In genomic region chr1:99758073-99758511, GRCh38 we compare ENCODE assay signal across 11 cellular contexts. TPM values are rescaled to one million over a fixed set of nuclear protein-coding genes. Genes with fewer than 3 reads are reported as not detected.
DNase-seq lines count a peak whose midpoint lies in the region; ATAC-seq and TF ChIP-seq lines count a peak whose summit lies in the region.
"Had no signal": no experiment of that assay in that cellular context is flagged by ENCODE, and none has a peak within 500 bp of the region (broad histone marks: within the 10 kb centered on the region; RNA-seq: fewer than 3 reads in every experiment).

No MANE protein-coding gene starts in this region.

- ATAC-seq in GM19043 (IDR thresholded peaks at IDR 0.05; ENCODE audit: low read depth, unreplicated experiment) (peak; percentile 83), HG02759 (IDR thresholded peaks at IDR 0.05; ENCODE audit: unreplicated experiment) (peak; percentile 72)

- no peak for TF ChIP-seq CTCF in neural crest cell (conservative IDR thresholded peaks at IDR 0.05)

- H3K36me3 Mint-ChIP-seq in neural crest cell (ENCODE audit: low read depth): peaks cover 5% of the 10 kb centered on the region
- H3K36me3 Mint-ChIP-seq in activated naive CD4-positive, alpha-beta T cell treated with anti-CD3 and anti-CD28 coated beads, Interleukin-2, amount 10 ng/mL, durations not matched to agents 7 days and 5 days: no peaks in the 10 kb centered on the region

- no peaks in the 10 kb centered on the region for H3K9me3 Mint-ChIP-seq in neural crest cell
- no peaks in the 10 kb centered on the region for H3K9me3 Mint-ChIP-seq in activated naive CD4-positive, alpha-beta T cell treated with anti-CD3 and anti-CD28 coated beads, Interleukin-2, amount 10 ng/mL, durations not matched to agents 7 days and 5 days
- H3K9me3 Mint-ChIP-seq: central memory CD8-positive, alpha-beta T cell had no signal

- H3K27ac Mint-ChIP-seq in neural crest cell (ENCODE audit: unreplicated experiment): peak overlapping the region; percentile 60
- no peak overlapping the region for H3K27ac Mint-ChIP-seq in activated naive CD4-positive, alpha-beta T cell treated with anti-CD3 and anti-CD28 coated beads, Interleukin-2, amount 10 ng/mL, durations not matched to agents 7 days and 5 days

- CTCF ChIA-PET in activated naive CD4-positive, alpha-beta T cell treated with anti-CD3 and anti-CD28 coated beads, Interleukin-2, amount 10 ng/mL, durations not matched to agents 7 days and 5 days (lab: Charles Lee): no interaction called here

- peaks cover 30% of the 10 kb centered on the region for H3K4me1 Mint-ChIP-seq in neural crest cell
- peaks cover 10% of the 10 kb centered on the region for H3K4me1 Mint-ChIP-seq in activated naive CD4-positive, alpha-beta T cell treated with anti-CD3 and anti-CD28 coated beads, Interleukin-2, amount 10 ng/mL, durations not matched to agents 7 days and 5 days
- H3K4me1 Mint-ChIP-seq: central memory CD8-positive, alpha-beta T cell had no signal

- no peak overlapping the region for H3K27ac ChIP-seq in caudate nucleus (ENCODE audit: low read depth, low read length)
- H3K27ac ChIP-seq: left ventricle myocardium inferior had no signal

- H3K27me3 Mint-ChIP-seq in neural crest cell (ENCODE audit: low read depth): no peaks in the 10 kb centered on the region
- H3K27me3 Mint-ChIP-seq in activated naive CD4-positive, alpha-beta T cell treated with anti-CD3 and anti-CD28 coated beads, Interleukin-2, amount 10 ng/mL, durations not matched to agents 7 days and 5 days: peaks cover 22% of the 10 kb centered on the region
- H3K27me3 Mint-ChIP-seq: central memory CD8-positive, alpha-beta T cell had no signal

- no peak overlapping the region for H3K4me3 Mint-ChIP-seq in neural crest cell
- H3K4me3 Mint-ChIP-seq in activated naive CD4-positive, alpha-beta T cell treated with anti-CD3 and anti-CD28 coated beads, Interleukin-2, amount 10 ng/mL, durations not matched to agents 7 days and 5 days: no peak overlapping the region
- H3K4me3 Mint-ChIP-seq: central memory CD8-positive, alpha-beta T cell had no signal

- DNase-seq in M059J (ENCODE audit: low read depth) (peak; percentile 30), neural crest cell (ENCODE audit: low read depth, low spot score) (no peak), NCI-H2107 (lab: John Stamatoyannopoulos, UW) (no peak), amniotic stem cell (lab: John Stamatoyannopoulos, UW) (no peak), caudate nucleus (lab: John Stamatoyannopoulos, UW) (no peak)
- no peak for DNase-seq in activated naive CD4-positive, alpha-beta T cell treated with anti-CD3 and anti-CD28 coated beads, Interleukin-2, amount 10 ng/mL, durations not matched to agents 7 days and 5 days
- DNase-seq: activated CD4-positive, CD25-positive, alpha-beta regulatory T cell; left ventricle myocardium inferior had no signal

RNA-seq across cellular contexts. Expression of gene FRRS1, which starts 8.3 kb away (rescaled TPM):
- total RNA-seq in M059J (2014; rRNA removed; shearing (Covaris generic)): 12.8 and 14.7 TPM in 2 replicates
- total RNA-seq in neural crest cell: 8.2 and 9.3 TPM in 2 replicates
